In the genomic region with DNA sequence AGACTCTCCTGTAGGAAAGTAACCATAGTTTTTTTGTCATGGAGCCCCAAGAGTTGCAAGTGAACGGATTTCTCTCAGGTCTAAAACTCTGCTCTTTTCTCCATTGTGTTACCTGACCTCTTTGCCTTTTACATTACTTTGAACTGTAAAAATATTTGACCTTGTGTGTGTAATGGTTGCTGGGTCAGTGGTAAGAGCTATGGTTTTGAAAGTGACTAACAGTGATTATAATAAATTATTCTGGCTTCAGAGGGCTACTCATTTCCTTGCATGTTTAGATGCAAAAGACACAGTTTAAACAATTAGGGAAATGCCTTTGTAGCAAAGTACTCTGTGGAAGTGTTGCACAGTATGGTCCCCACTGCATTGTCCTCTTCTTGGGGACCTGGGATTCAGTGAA, we compare ENCODE assay signal across 32 cellular contexts. TPM values are rescaled to one million over a fixed set of nuclear protein-coding genes. Genes with fewer than 3 reads are reported as not detected.
"Had no signal": no experiment of that assay in that cellular context is flagged by ENCODE, and none has a peak within 500 bp of the region (broad histone marks: within the 10 kb centered on the region; RNA-seq: fewer than 3 reads in every experiment).

No MANE protein-coding gene starts in this region.

- H3K27ac Mint-ChIP-seq: activated B cell treated with CpG ODN at 0.5 μM for 24 hours; activated CD8-positive, alpha-beta T cell treated with anti-CD3 and anti-CD28 coated beads for 36 hours; activated naive CD4-positive, alpha-beta T cell treated with anti-CD3 and anti-CD28 coated beads, Interleukin-2, amount 50 U/mL, for 24 hours; activated naive CD8-positive, alpha-beta T cell treated with anti-CD3 and anti-CD28 coated beads, Interleukin-2, amount 50 U/mL, for 24 hours; activated T-helper 17 cell treated with anti-CD3 and anti-CD28 coated beads, Interleukin-2, amount 50 U/mL, for 72 hours; naive thymus-derived CD4-positive, alpha-beta T cell; progenitor cell of endocrine pancreas; stimulated activated memory B cell treated with anti-CD40 and anti-IgM and Interleukin-4, amounts not matched to agents 10 μg/mL and 1 μg/mL and 100 μg/mL, for 72 hours; stimulated activated naive CD8-positive, alpha-beta T cell treated with anti-CD3 and anti-CD28 coated beads, Interleukin-15, amount 100 ng/mL, for 72 hours; T-helper 2 cell treated with Interferon-gamma antibody and Interleukin-4, amounts not matched to agents 5 μg/mL and 100 μg/mL, for 36 hours; type B pancreatic cell had no signal

- H3K9me3 ChIP-seq: ovary, vagina had no signal

- H3K4me1 Mint-ChIP-seq: activated B cell treated with CpG ODN at 0.5 μM for 24 hours; activated naive CD4-positive, alpha-beta T cell treated with anti-CD3 and anti-CD28 coated beads, Interleukin-2, amount 50 U/mL, for 24 hours; activated naive CD8-positive, alpha-beta T cell treated with anti-CD3 and anti-CD28 coated beads, Interleukin-2, amount 50 U/mL, for 24 hours; activated T-helper 17 cell treated with anti-CD3 and anti-CD28 coated beads, Interleukin-2, amount 50 U/mL, for 72 hours; central memory CD8-positive, alpha-beta T cell; naive thymus-derived CD4-positive, alpha-beta T cell; stimulated activated memory B cell treated with anti-CD40 and anti-IgM and Interleukin-4, amounts not matched to agents 10 μg/mL and 1 μg/mL and 100 μg/mL, for 72 hours; stimulated activated naive CD8-positive, alpha-beta T cell treated with anti-CD3 and anti-CD28 coated beads, Interleukin-15, amount 100 ng/mL, for 72 hours had no signal

- H3K4me3 Mint-ChIP-seq: activated B cell treated with CpG ODN at 0.5 μM for 24 hours; activated CD8-positive, alpha-beta T cell treated with anti-CD3 and anti-CD28 coated beads for 36 hours; activated naive CD4-positive, alpha-beta T cell treated with anti-CD3 and anti-CD28 coated beads, Interleukin-2, amount 50 U/mL, for 24 hours; activated naive CD8-positive, alpha-beta T cell treated with anti-CD3 and anti-CD28 coated beads, Interleukin-2, amount 50 U/mL, for 24 hours; activated T-cell treated with anti-CD3 and anti-CD28 coated beads, Interleukin-2, amount 50 U/mL, for 4 hours; activated T-helper 17 cell treated with anti-CD3 and anti-CD28 coated beads, Interleukin-2, amount 50 U/mL, for 72 hours; central memory CD8-positive, alpha-beta T cell; effector memory CD8-positive, alpha-beta T cell; naive thymus-derived CD4-positive, alpha-beta T cell; stimulated activated memory B cell treated with anti-CD40 and anti-IgM and Interleukin-4, amounts not matched to agents 10 μg/mL and 1 μg/mL and 100 μg/mL, for 72 hours; stimulated activated naive CD8-positive, alpha-beta T cell treated with anti-CD3 and anti-CD28 coated beads, Interleukin-15, amount 100 ng/mL, for 72 hours; T-helper 2 cell treated with Interferon-gamma antibody and Interleukin-4, amounts not matched to agents 5 μg/mL and 100 μg/mL, for 36 hours; type B pancreatic cell had no signal

- H3K27ac ChIP-seq: breast epithelium, ovary, right lobe of liver, skin epidermis, vagina had no signal

- H3K27me3 Mint-ChIP-seq: activated B cell treated with CpG ODN at 0.5 μM for 24 hours; activated naive CD8-positive, alpha-beta T cell treated with anti-CD3 and anti-CD28 coated beads, Interleukin-2, amount 50 U/mL, for 24 hours; progenitor cell of endocrine pancreas; stimulated activated memory B cell treated with anti-CD40 and anti-IgM and Interleukin-4, amounts not matched to agents 10 μg/mL and 1 μg/mL and 100 μg/mL, for 72 hours; type B pancreatic cell had no signal

- DNase-seq: activated B cell treated with CpG ODN at 0.5 μM for 24 hours; activated CD4-positive, alpha-beta T cell treated with anti-CD3 and anti-CD28 coated beads, Interleukin-2, amount 50 U/mL, for 1 hour; activated CD8-positive, alpha-beta T cell treated with anti-CD3 and anti-CD28 coated beads for 36 hours; activated naive CD8-positive, alpha-beta T cell treated with anti-CD3 and anti-CD28 coated beads, Interleukin-2, amount 50 U/mL, for 24 hours; activated T-cell treated with anti-CD3 and anti-CD28 coated beads, Interleukin-2, amount 50 U/mL, for 4 hours; amygdala; dorsolateral prefrontal cortex; effector memory CD8-positive, alpha-beta T cell; erythroblast; head of caudate nucleus; hippocampal formation; midbrain; naive thymus-derived CD4-positive, alpha-beta T cell; ovary; right lobe of liver; stimulated activated CD4-positive, alpha-beta T cell treated with anti-CD3 and anti-CD28 coated beads, Interleukin-12 subunit alpha, Interleukin-12 subunit beta, amount 100 ng/mL, for 4 hours; stimulated activated CD4-positive, alpha-beta T cell treated with anti-CD3 and anti-CD28 coated beads, Interleukin-4, amount 100 ng/mL, for 24 hours; stimulated activated CD8-positive, alpha-beta memory T cell treated with anti-CD3 and anti-CD28 coated beads, Interleukin-4, amount 100 ng/mL, for 48 hours; stimulated activated naive CD8-positive, alpha-beta T cell treated with anti-CD3 and anti-CD28 coated beads, Interleukin-15, amount 100 ng/mL, for 72 hours; substantia nigra had no signal

- H3K36me3 ChIP-seq: breast epithelium, ovary, right lobe of liver, vagina had no signal

- H3K4me1 ChIP-seq: breast epithelium, right lobe of liver, vagina had no signal

- H3K4me3 ChIP-seq: breast epithelium, ovary, right lobe of liver, skin epidermis, vagina had no signal

- H3K36me3 Mint-ChIP-seq: stimulated activated memory B cell treated with anti-CD40 and anti-IgM and Interleukin-4, amounts not matched to agents 10 μg/mL and 1 μg/mL and 100 μg/mL, for 72 hours; type B pancreatic cell had no signal

- H3K27me3 ChIP-seq: breast epithelium, dorsolateral prefrontal cortex, ovary, right lobe of liver, vagina had no signal

RNA-seq across cellular contexts. Expression of a gene that starts 29.3 kb away (rescaled TPM):
- total RNA-seq: activated B cell treated with CpG ODN at 0.5 μM for 24 hours; activated CD8-positive, alpha-beta T cell treated with anti-CD3 and anti-CD28 coated beads for 36 hours; activated T-cell treated with anti-CD3 and anti-CD28 coated beads, Interleukin-2, amount 50 U/mL, for 4 hours; activated T-helper 17 cell treated with anti-CD3 and anti-CD28 coated beads, Interleukin-2, amount 50 U/mL, for 72 hours; breast epithelium; dorsolateral prefrontal cortex; fibroblast of lung; lower leg skin; naive thymus-derived CD4-positive, alpha-beta T cell; ovary; progenitor cell of endocrine pancreas; right lobe of liver; vagina had no signal

RNA-seq across cellular contexts. Expression of a gene that starts 54.5 kb away (rescaled TPM):
- total RNA-seq: activated B cell treated with CpG ODN at 0.5 μM for 24 hours; activated CD8-positive, alpha-beta T cell treated with anti-CD3 and anti-CD28 coated beads for 36 hours; activated T-cell treated with anti-CD3 and anti-CD28 coated beads, Interleukin-2, amount 50 U/mL, for 4 hours; breast epithelium; dorsolateral prefrontal cortex; fibroblast of lung; lower leg skin; ovary; progenitor cell of endocrine pancreas; right lobe of liver; vagina had no signal
